ENCODE assay signal across 14 cellular contexts in genomic region chr6:53524455-53524815, GRCh38. TPM values are rescaled to one million over a fixed set of nuclear protein-coding genes. Genes with fewer than 3 reads are reported as not detected.
A peak's percentile ranks its signal among the peaks of the same experiment; 100 is the strongest.
DNase-seq lines count a peak whose midpoint lies in the region; ATAC-seq and TF ChIP-seq lines count a peak whose summit lies in the region.
"Had no signal": no experiment of that assay in that cellular context is flagged by ENCODE, and none has a peak within 500 bp of the region (broad histone marks: within the 10 kb centered on the region; RNA-seq: fewer than 3 reads in every experiment).

No MANE protein-coding gene starts in this region.

- H3K27ac ChIP-seq in gastroesophageal sphincter (peak overlapping the region; percentile 49 to 79 (median 61)), smooth muscle cell (ENCODE audit: low read depth) (peak overlapping the region; percentile 54)
- no peak overlapping the region for H3K27ac ChIP-seq in CD8-positive, alpha-beta T cell (ENCODE audit: low read depth, low read length)

- H3K27ac Mint-ChIP-seq in HFFc6: peak overlapping the region; percentile 83
- H3K27ac Mint-ChIP-seq in CD8-positive, alpha-beta T cell: no peak overlapping the region

- ATAC-seq in gastroesophageal sphincter (no peak), GM19328 (IDR thresholded peaks at IDR 0.05; ENCODE audit: unreplicated experiment) (no peak)
- no peak for ATAC-seq in CD8-positive, alpha-beta T cell

- 0 to 17% methylated on average over 1 of the region's 1 CpG for WGBS in gastroesophageal sphincter (ENCODE audit: low coverage in 1 of 2), 2 donors
- WGBS in smooth muscle cell (ENCODE audit: low lambda C conversion rate): 6% methylated on average over 1 of the region's 1 CpG

- H3K27me3 Mint-ChIP-seq in HFFc6 (ENCODE audit: insufficient read depth): no peaks in the 10 kb centered on the region
- H3K27me3 Mint-ChIP-seq in CD8-positive, alpha-beta T cell (ENCODE audit: low read depth): no peaks in the 10 kb centered on the region

- H3F3A ChIP-seq in smooth muscle cell (ENCODE audit: low read depth): peaks cover 12% of the 10 kb centered on the region

- H3K27me3 ChIP-seq in gastroesophageal sphincter (no peaks in the 10 kb centered on the region), smooth muscle cell (ENCODE audit: low read depth) (no peaks in the 10 kb centered on the region)
- no peaks in the 10 kb centered on the region for H3K27me3 ChIP-seq in CD8-positive, alpha-beta T cell (ENCODE audit: insufficient read depth, low read length)

- POLR2A ChIA-PET in CD8-positive, alpha-beta T cell (lab: Charles Lee): interaction anchor here (0.6 kb wide), 1 partner anchor 964 kb away, joined by 6 read pairs; no protein-coding TSS in a partner anchor

- CTCF ChIA-PET in CD8-positive, alpha-beta T cell (lab: Charles Lee): interaction anchor here (0.9 to 1.2 kb wide), 3 partner anchors 12 to 353 kb away, joined by 3 to 4 read pairs (median 3); no protein-coding TSS in a partner anchor

- H3K4me1 ChIP-seq in gastroesophageal sphincter: peaks cover 8 to 76% (median 29%) of the 10 kb centered on the region in 3 donors
- peaks cover 30% of the 10 kb centered on the region for H3K4me1 ChIP-seq in smooth muscle cell (ENCODE audit: low read depth)
- no peaks in the 10 kb centered on the region for H3K4me1 ChIP-seq in CD8-positive, alpha-beta T cell (ENCODE audit: insufficient read depth, low read length)

- peaks cover 6% of the 10 kb centered on the region for H3K79me2 ChIP-seq in smooth muscle cell (ENCODE audit: low read depth)

- no peaks in the 10 kb centered on the region for H3K9me3 Mint-ChIP-seq in HFFc6
- H3K9me3 Mint-ChIP-seq in CD8-positive, alpha-beta T cell: no peaks in the 10 kb centered on the region

- H3K9ac ChIP-seq in smooth muscle cell (ENCODE audit: low read depth): no peak overlapping the region

- no peaks in the 10 kb centered on the region for H3K9me3 ChIP-seq in gastroesophageal sphincter
- H3K9me3 ChIP-seq in smooth muscle cell (replicated peaks; ENCODE audit: low read depth): no peaks in the 10 kb centered on the region
- no peaks in the 10 kb centered on the region for H3K9me3 ChIP-seq in CD8-positive, alpha-beta T cell (ENCODE audit: low read length)
- H3K9me3 ChIP-seq: HAP-1 had no signal

- DNase-seq in HFFc6 (peak; percentile 73), astrocyte of the hippocampus (ENCODE audit: low read depth, low spot score) (peak; percentile 47), smooth muscle cell (lab: John Stamatoyannopoulos, UW; ENCODE audit: unreplicated experiment) (no peak), NK-92 (lab: John Stamatoyannopoulos, UW; ENCODE audit: unreplicated experiment) (no peak), NCI-H1930 (lab: John Stamatoyannopoulos, UW) (no peak)
- no peak for DNase-seq in CD8-positive, alpha-beta T cell
- DNase-seq: activated CD4-positive, alpha-beta T cell treated with anti-CD3 and anti-CD28 coated beads, Interleukin-2, amount 50 U/mL, for 4 hours; activated naive CD4-positive, alpha-beta T cell treated with anti-CD3 and anti-CD28 coated beads, Interleukin-2, amount 50 U/mL, for 16 hours; head of caudate nucleus; NCI-H2029; SIG-M5 had no signal

- peaks cover 50% of the 10 kb centered on the region for H3K4me1 Mint-ChIP-seq in HFFc6 (ENCODE audit: low read depth)
- peaks cover 17% of the 10 kb centered on the region for H3K4me1 Mint-ChIP-seq in CD8-positive, alpha-beta T cell (ENCODE audit: low read depth)

- peak overlapping the region; percentile 45 for H3K4me2 ChIP-seq in smooth muscle cell

- no peak for TF ChIP-seq EP300 in gastroesophageal sphincter (IDR thresholded peaks at IDR 0.05)

- no peaks in the 10 kb centered on the region for H3K36me3 Mint-ChIP-seq in HFFc6 (ENCODE audit: low read depth)
- H3K36me3 Mint-ChIP-seq in CD8-positive, alpha-beta T cell: peaks cover 15% of the 10 kb centered on the region

- peak overlapping the region; percentile 49; the same call in 1 of the 2 replicates for H3K4me3 Mint-ChIP-seq in HFFc6
- H3K4me3 Mint-ChIP-seq in CD8-positive, alpha-beta T cell: no peak overlapping the region

- peaks cover 0 to 15% of the 10 kb centered on the region in 2 donors for H3K36me3 ChIP-seq in gastroesophageal sphincter
- no peaks in the 10 kb centered on the region for H3K36me3 ChIP-seq in smooth muscle cell (ENCODE audit: low read depth)
- peaks cover 4% of the 10 kb centered on the region for H3K36me3 ChIP-seq in CD8-positive, alpha-beta T cell (ENCODE audit: insufficient read depth, low read length)

- H2AFZ ChIP-seq in smooth muscle cell (ENCODE audit: low read depth): peak overlapping the region; percentile 26

- TF ChIP-seq CTCF in HFFc6 (IDR thresholded peaks at IDR 0.05): no peak
- TF ChIP-seq CTCF in gastroesophageal sphincter (IDR thresholded peaks at IDR 0.05): no peak
- TF ChIP-seq CTCF in smooth muscle cell (IDR thresholded peaks at IDR 0.05; ENCODE audit: borderline replicate concordance, insufficient read depth, poor library complexity, severe bottlenecking): no peak
- no peak for TF ChIP-seq CTCF in CD8-positive, alpha-beta T cell (IDR thresholded peaks at IDR 0.05)

- intact Hi-C loops in CD8-positive, alpha-beta T cell (cut with DNase I, micrococcal nuclease): no loop called here

- H3K4me3 ChIP-seq in gastroesophageal sphincter (no peak overlapping the region), smooth muscle cell (no peak overlapping the region)
- no peak overlapping the region for H3K4me3 ChIP-seq in CD8-positive, alpha-beta T cell (ENCODE audit: low read depth, low read length)
- H3K4me3 ChIP-seq: HAP-1 had no signal

- TF ChIP-seq POLR2A in gastroesophageal sphincter (IDR thresholded peaks at IDR 0.05): no peak

- H4K20me1 ChIP-seq in smooth muscle cell (ENCODE audit: low read depth): no peaks in the 10 kb centered on the region

RNA-seq across cellular contexts. Expression of gene GCLC, which starts 20.5 kb away (rescaled TPM):
- total RNA-seq in HFFc6 (2021; fragmentation: NEBNext Ultra II Directional; extraction: Animal tissue kit (Norgen Biotek cat#: 25700)): 10 to 100 TPM; 10.6 to 18.1 (median 16.0) TPM
- total RNA-seq in gastroesophageal sphincter (10 to 100 TPM; 63.5 to 84.3 (median 71.7) TPM), smooth muscle cell (7.1 and 9.4 TPM in 2 replicates)
- polyA plus RNA-seq in smooth muscle cell: 3.7 and 6.1 TPM in 2 replicates
- 10 to 100 TPM; 13.1 to 13.6 TPM for total RNA-seq in CD8-positive, alpha-beta T cell

Comparison
In these comparisons a context has a peak if more than half of its experiments do, and no peak if none do; other contexts are left out.
1. DNase-seq: peak in HFFc6 (single experiment) and astrocyte of the hippocampus (single experiment); none in smooth muscle cell (single experiment), NK-92 (single experiment), CD8-positive, alpha-beta T cell (0 of 7) and NCI-H1930 (0 of 2).